ENCODE assay signal across 27 cellular contexts in genomic region chr11:48900131-48900800, GRCh38.
DNase-seq lines count a peak whose midpoint lies in the region; ATAC-seq and TF ChIP-seq lines count a peak whose summit lies in the region.
"Had no signal": no experiment of that assay in that cellular context is flagged by ENCODE, and none has a peak within 500 bp of the region (broad histone marks: within the 10 kb centered on the region; RNA-seq: fewer than 3 reads in every experiment).

No MANE protein-coding gene starts in this region.

- H3K27ac ChIP-seq in lower lobe of right lung (no peak overlapping the region), upper lobe of right lung (no peak overlapping the region)
- H3K27ac ChIP-seq: esophagus squamous epithelium, foreskin keratinocyte, heart left ventricle, SJCRH30, thoracic aorta had no signal

- H3K36me3 Mint-ChIP-seq in activated naive CD8-positive, alpha-beta T cell treated with anti-CD3 and anti-CD28 coated beads, Interleukin-2, amount 10 ng/mL, durations not matched to agents 7 days and 5 days, result no peaks in the 10 kb centered on the region
- H3K36me3 Mint-ChIP-seq in activated naive CD8-positive, alpha-beta T cell treated with anti-CD3 and anti-CD28 coated beads, Interleukin-2, amount 50 U/mL, for 24 hours (ENCODE audit: low read depth), result no peaks in the 10 kb centered on the region
- H3K36me3 Mint-ChIP-seq in WTC11, result peaks cover 28% of the 10 kb centered on the region
- H3K36me3 Mint-ChIP-seq: brain; CD8-positive, alpha-beta T cell; natural killer cell treated with Interleukin-12 subunit alpha and Interleukin-12 subunit beta and Interleukin-15 and Interleukin-18, amount 100 ng/mL, for 72 hours had no signal

- POLR2A ChIA-PET in activated naive CD8-positive, alpha-beta T cell treated with anti-CD3 and anti-CD28 coated beads, Interleukin-2, amount 10 ng/mL, durations not matched to agents 7 days and 5 days (lab: Charles Lee), result no interaction called here
- POLR2A ChIA-PET in WTC11 (lab: Charles Lee), result no interaction called here

- CTCF ChIA-PET in WTC11 (lab: Charles Lee), result no interaction called here

- DNase-seq in activated naive CD8-positive, alpha-beta T cell treated with anti-CD3 and anti-CD28 coated beads, Interleukin-2, amount 10 ng/mL, durations not matched to agents 7 days and 5 days, result peak; percentile 11
- DNase-seq in activated naive CD8-positive, alpha-beta T cell treated with anti-CD3 and anti-CD28 coated beads, Interleukin-2, amount 50 U/mL, for 24 hours, result no peak
- DNase-seq in WTC11 (ENCODE audit: low spot score), result peak; percentile 1
- peak; percentile 35 for DNase-seq in lower lobe of right lung
- peak; percentile 49 for DNase-seq in upper lobe of right lung
- no peak for DNase-seq in activated gamma-delta T cell treated with Interleukin-2 at 50 U/mL for 16 hours
- DNase-seq: activated naive CD4-positive, alpha-beta T cell treated with anti-CD3 and anti-CD28 coated beads for 36 hours; activated T-cell treated with anti-CD3 and anti-CD28 coated beads, Interleukin-2, amount 50 U/mL, for 72 hours; BE2C; esophagus squamous epithelium; foreskin keratinocyte; Kasumi-1; mammary epithelial cell; NCI-H1436 treated with DMSO at 0.1 percent for 48 hours; NCI-H2081 treated with DMSO at 0.1 percent for 48 hours; NCI-H2227 treated with DMSO at 0.1 percent for 48 hours; NCI-H526; SJCRH30; stimulated activated CD4-positive, alpha-beta T cell treated with anti-CD3 and anti-CD28 coated beads, Interleukin-1b, Interleukin-23, amount 100 ng/mL, for 48 hours; stimulated activated naive CD4-positive, alpha-beta T cell treated with Interleukin-2 at 50 U/mL for 16 hours had no signal

- intact Hi-C loops in lower lobe of right lung (cut with DNase I), result no loop called here
- intact Hi-C loops in upper lobe of right lung (cut with DNase I), result no loop called here

- no peak for TF ChIP-seq CTCF in WTC11 (IDR thresholded peaks at IDR 0.05)
- TF ChIP-seq CTCF in lower lobe of right lung (IDR thresholded peaks at IDR 0.05), result no peak
- TF ChIP-seq CTCF in upper lobe of right lung (IDR thresholded peaks at IDR 0.05), result no peak

- H3K36me3 ChIP-seq in lower lobe of right lung (no peaks in the 10 kb centered on the region), upper lobe of right lung (no peaks in the 10 kb centered on the region)
- H3K36me3 ChIP-seq: BE2C, esophagus squamous epithelium, heart left ventricle, SJCRH30, thoracic aorta had no signal

- H3K4me1 Mint-ChIP-seq in activated naive CD8-positive, alpha-beta T cell treated with anti-CD3 and anti-CD28 coated beads, Interleukin-2, amount 10 ng/mL, durations not matched to agents 7 days and 5 days, result no peaks in the 10 kb centered on the region
- H3K4me1 Mint-ChIP-seq in activated naive CD8-positive, alpha-beta T cell treated with anti-CD3 and anti-CD28 coated beads, Interleukin-2, amount 50 U/mL, for 24 hours, result no peaks in the 10 kb centered on the region
- no peaks in the 10 kb centered on the region for H3K4me1 Mint-ChIP-seq in WTC11
- H3K4me1 Mint-ChIP-seq: brain had no signal

- no peaks in the 10 kb centered on the region for H3K9me3 Mint-ChIP-seq in activated naive CD8-positive, alpha-beta T cell treated with anti-CD3 and anti-CD28 coated beads, Interleukin-2, amount 10 ng/mL, durations not matched to agents 7 days and 5 days
- no peaks in the 10 kb centered on the region for H3K9me3 Mint-ChIP-seq in activated naive CD8-positive, alpha-beta T cell treated with anti-CD3 and anti-CD28 coated beads, Interleukin-2, amount 50 U/mL, for 24 hours
- peaks cover 19% of the 10 kb centered on the region for H3K9me3 Mint-ChIP-seq in WTC11
- H3K9me3 Mint-ChIP-seq: activated naive CD4-positive, alpha-beta T cell treated with anti-CD3 and anti-CD28 coated beads for 36 hours; activated T-cell treated with anti-CD3 and anti-CD28 coated beads, Interleukin-2, amount 50 U/mL, for 72 hours; CD8-positive, alpha-beta T cell; natural killer cell treated with Interleukin-12 subunit alpha and Interleukin-12 subunit beta and Interleukin-15 and Interleukin-18, amount 100 ng/mL, for 72 hours had no signal

- H3K27me3 ChIP-seq in lower lobe of right lung (ENCODE audit: low read depth) (no peaks in the 10 kb centered on the region), upper lobe of right lung (no peaks in the 10 kb centered on the region)
- H3K27me3 ChIP-seq: BE2C, esophagus squamous epithelium, foreskin keratinocyte, heart left ventricle, SJCRH30 had no signal

- H3K4me3 ChIP-seq in lower lobe of right lung, result no peak overlapping the region
- no peak overlapping the region for H3K4me3 ChIP-seq in upper lobe of right lung
- H3K4me3 ChIP-seq: esophagus squamous epithelium, heart left ventricle, SJCRH30, smooth muscle cell, thoracic aorta had no signal

- no peaks in the 10 kb centered on the region for H3K9me3 ChIP-seq in lower lobe of right lung
- H3K9me3 ChIP-seq in upper lobe of right lung, result no peaks in the 10 kb centered on the region
- H3K9me3 ChIP-seq: BE2C, heart left ventricle, SJCRH30, thoracic aorta had no signal

- H3K27me3 Mint-ChIP-seq in activated naive CD8-positive, alpha-beta T cell treated with anti-CD3 and anti-CD28 coated beads, Interleukin-2, amount 10 ng/mL, durations not matched to agents 7 days and 5 days, result no peaks in the 10 kb centered on the region
- no peaks in the 10 kb centered on the region for H3K27me3 Mint-ChIP-seq in activated naive CD8-positive, alpha-beta T cell treated with anti-CD3 and anti-CD28 coated beads, Interleukin-2, amount 50 U/mL, for 24 hours
- H3K27me3 Mint-ChIP-seq in WTC11 (ENCODE audit: low read depth), result peaks cover 7% of the 10 kb centered on the region; the same call in 1 of the 2 replicates
- H3K27me3 Mint-ChIP-seq: brain; natural killer cell treated with Interleukin-12 subunit alpha and Interleukin-12 subunit beta and Interleukin-15 and Interleukin-18, amount 100 ng/mL, for 72 hours had no signal

- H3K4me1 ChIP-seq in lower lobe of right lung, result no peaks in the 10 kb centered on the region
- H3K4me1 ChIP-seq in upper lobe of right lung, result no peaks in the 10 kb centered on the region
- H3K4me1 ChIP-seq: BE2C, esophagus squamous epithelium, foreskin keratinocyte, heart left ventricle, SJCRH30 had no signal

- no peak overlapping the region for H3K27ac Mint-ChIP-seq in activated naive CD8-positive, alpha-beta T cell treated with anti-CD3 and anti-CD28 coated beads, Interleukin-2, amount 10 ng/mL, durations not matched to agents 7 days and 5 days
- H3K27ac Mint-ChIP-seq in activated naive CD8-positive, alpha-beta T cell treated with anti-CD3 and anti-CD28 coated beads, Interleukin-2, amount 50 U/mL, for 24 hours, result no peak overlapping the region
- H3K27ac Mint-ChIP-seq in WTC11, result no peak overlapping the region
- H3K27ac Mint-ChIP-seq: activated naive CD4-positive, alpha-beta T cell treated with anti-CD3 and anti-CD28 coated beads for 36 hours; activated T-cell treated with anti-CD3 and anti-CD28 coated beads, Interleukin-2, amount 50 U/mL, for 72 hours; brain; CD8-positive, alpha-beta T cell; natural killer cell treated with Interleukin-12 subunit alpha and Interleukin-12 subunit beta and Interleukin-15 and Interleukin-18, amount 100 ng/mL, for 72 hours had no signal

- no peak for ATAC-seq in activated naive CD8-positive, alpha-beta T cell treated with anti-CD3 and anti-CD28 coated beads, Interleukin-2, amount 10 ng/mL, durations not matched to agents 7 days and 5 days (ENCODE audit: low read depth)
- no peak for ATAC-seq in activated naive CD8-positive, alpha-beta T cell treated with anti-CD3 and anti-CD28 coated beads, Interleukin-2, amount 50 U/mL, for 24 hours
- ATAC-seq in WTC11, result no peak
- no peak for ATAC-seq in lower lobe of right lung
- ATAC-seq in upper lobe of right lung, result no peak
- ATAC-seq in HG03135 (IDR thresholded peaks at IDR 0.05; ENCODE audit: unreplicated experiment), result no peak
- ATAC-seq: activated T-cell treated with anti-CD3 and anti-CD28 coated beads, Interleukin-2, amount 50 U/mL, for 72 hours; CD8-positive, alpha-beta T cell; foreskin keratinocyte; heart left ventricle; natural killer cell treated with Interleukin-12 subunit alpha and Interleukin-12 subunit beta and Interleukin-15 and Interleukin-18, amount 100 ng/mL, for 72 hours had no signal

- H3K4me3 Mint-ChIP-seq in activated naive CD8-positive, alpha-beta T cell treated with anti-CD3 and anti-CD28 coated beads, Interleukin-2, amount 10 ng/mL, durations not matched to agents 7 days and 5 days, result no peak overlapping the region
- no peak overlapping the region for H3K4me3 Mint-ChIP-seq in activated naive CD8-positive, alpha-beta T cell treated with anti-CD3 and anti-CD28 coated beads, Interleukin-2, amount 50 U/mL, for 24 hours
- no peak overlapping the region for H3K4me3 Mint-ChIP-seq in WTC11
- H3K4me3 Mint-ChIP-seq: activated naive CD4-positive, alpha-beta T cell treated with anti-CD3 and anti-CD28 coated beads for 36 hours; activated T-cell treated with anti-CD3 and anti-CD28 coated beads, Interleukin-2, amount 50 U/mL, for 72 hours; brain; CD8-positive, alpha-beta T cell; natural killer cell treated with Interleukin-12 subunit alpha and Interleukin-12 subunit beta and Interleukin-15 and Interleukin-18, amount 100 ng/mL, for 72 hours had no signal

TF ChIP-seq in WTC11, 78 proteins besides CTCF, POLR2A, EP300 and RAD21:
- no peak for TF ChIP-seq ZNF671 (CRISPR knock-in tag; IDR thresholded peaks at IDR 0.05)
- no peak for TF ChIP-seq ZNF416 (CRISPR knock-in tag; IDR thresholded peaks at IDR 0.05)
- TF ChIP-seq OVOL2 (CRISPR knock-in tag; IDR thresholded peaks at IDR 0.05; ENCODE audit: borderline replicate concordance), result no peak

Comparison
In these comparisons a context has a peak if more than half of its experiments do, and no peak if none do; other contexts are left out.
1. DNase-seq: peak in activated naive CD8-positive, alpha-beta T cell treated with anti-CD3 and anti-CD28 coated beads, Interleukin-2, amount 10 ng/mL, durations not matched to agents 7 days and 5 days (single experiment), WTC11 (single experiment), lower lobe of right lung (single experiment) and upper lobe of right lung (single experiment); none in activated naive CD8-positive, alpha-beta T cell treated with anti-CD3 and anti-CD28 coated beads, Interleukin-2, amount 50 U/mL, for 24 hours (single experiment) and activated gamma-delta T cell treated with Interleukin-2 at 50 U/mL for 16 hours (single experiment).